In genomic region chr14:68521557-68521901, GRCh38 we compare ENCODE assay signal across 2 cellular contexts.
TF ChIP-seq lines count a peak whose summit lies in the region.

No MANE protein-coding gene starts in this region.

TF ChIP-seq in IMR-90, 13 proteins besides CTCF, POLR2A, EP300 and RAD21:
- TF ChIP-seq BHLHE40 (IDR thresholded peaks at IDR 0.05; ENCODE audit: low read depth, low read length): no peak
- TF ChIP-seq, protein P1, sequence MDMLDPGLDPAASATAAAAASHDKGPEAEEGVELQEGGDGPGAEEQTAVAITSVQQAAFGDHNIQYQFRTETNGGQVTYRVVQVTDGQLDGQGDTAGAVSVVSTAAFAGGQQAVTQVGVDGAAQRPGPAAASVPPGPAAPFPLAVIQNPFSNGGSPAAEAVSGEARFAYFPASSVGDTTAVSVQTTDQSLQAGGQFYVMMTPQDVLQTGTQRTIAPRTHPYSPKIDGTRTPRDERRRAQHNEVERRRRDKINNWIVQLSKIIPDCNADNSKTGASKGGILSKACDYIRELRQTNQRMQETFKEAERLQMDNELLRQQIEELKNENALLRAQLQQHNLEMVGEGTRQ (IDR thresholded peaks at IDR 0.05; ENCODE audit: low read depth, low read length): no peak
- TF ChIP-seq FOS (IDR thresholded peaks at IDR 0.05; ENCODE audit: low read depth, low read length): no peak
- no peak for TF ChIP-seq NFE2L2 (IDR thresholded peaks at IDR 0.05; ENCODE audit: low read depth, low read length)
- TF ChIP-seq MAZ (IDR thresholded peaks at IDR 0.05; ENCODE audit: borderline replicate concordance, low read depth, low read length): no peak
- TF ChIP-seq MAFK (IDR thresholded peaks at IDR 0.05; ENCODE audit: low read depth, low read length): no peak
- no peak for TF ChIP-seq MXI1 (IDR thresholded peaks at IDR 0.05; ENCODE audit: borderline replicate concordance, low read depth, low read length)
- no peak for TF ChIP-seq RCOR1 (IDR thresholded peaks at IDR 0.05; ENCODE audit: insufficient replicate concordance, low read length)
- TF ChIP-seq SMC3 (IDR thresholded peaks at IDR 0.05; ENCODE audit: low read depth, low read length): no peak
- TF ChIP-seq, protein P2, sequence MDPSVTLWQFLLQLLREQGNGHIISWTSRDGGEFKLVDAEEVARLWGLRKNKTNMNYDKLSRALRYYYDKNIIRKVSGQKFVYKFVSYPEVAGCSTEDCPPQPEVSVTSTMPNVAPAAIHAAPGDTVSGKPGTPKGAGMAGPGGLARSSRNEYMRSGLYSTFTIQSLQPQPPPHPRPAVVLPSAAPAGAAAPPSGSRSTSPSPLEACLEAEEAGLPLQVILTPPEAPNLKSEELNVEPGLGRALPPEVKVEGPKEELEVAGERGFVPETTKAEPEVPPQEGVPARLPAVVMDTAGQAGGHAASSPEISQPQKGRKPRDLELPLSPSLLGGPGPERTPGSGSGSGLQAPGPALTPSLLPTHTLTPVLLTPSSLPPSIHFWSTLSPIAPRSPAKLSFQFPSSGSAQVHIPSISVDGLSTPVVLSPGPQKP (IDR thresholded peaks at IDR 0.05; ENCODE audit: borderline replicate concordance, low read depth, low read length): no peak
- no peak for TF ChIP-seq RFX5 (IDR thresholded peaks at IDR 0.05; ENCODE audit: low read depth, low read length)
- no peak for TF ChIP-seq CHD1 (IDR thresholded peaks at IDR 0.05; ENCODE audit: low read depth, low read length)
- TF ChIP-seq CEBPB (IDR thresholded peaks at IDR 0.05; ENCODE audit: low read depth, low read length): no peak
TF ChIP-seq in IMR-90: peak in this region for 0.

TF ChIP-seq in H1, 55 proteins besides CTCF, POLR2A, EP300 and RAD21:
- no peak for TF ChIP-seq YY1 (IDR thresholded peaks at IDR 0.05; ENCODE audit: low read depth, low read length)
- TF ChIP-seq ATF3 (IDR thresholded peaks at IDR 0.05; ENCODE audit: insufficient read depth, low read depth, low read length): no peak
- TF ChIP-seq HDAC6 (IDR thresholded peaks at IDR 0.05; ENCODE audit: low read depth, low read length): no peak
- TF ChIP-seq SIRT6 (IDR thresholded peaks at IDR 0.05; ENCODE audit: low read length): no peak
- no peak for TF ChIP-seq TEAD4 (IDR thresholded peaks at IDR 0.05; ENCODE audit: low read depth, low read length)
- no peak for TF ChIP-seq RBBP5 (IDR thresholded peaks at IDR 0.05; ENCODE audit: borderline replicate concordance, low read depth, low read length)
- no peak for TF ChIP-seq E2F6 (IDR thresholded peaks at IDR 0.05)
- no peak for TF ChIP-seq NRF1 (IDR thresholded peaks at IDR 0.05; ENCODE audit: low read depth, low read length)
- TF ChIP-seq SRF (IDR thresholded peaks at IDR 0.05; ENCODE audit: low read depth, low read length): no peak
- TF ChIP-seq TCF12 (IDR thresholded peaks at IDR 0.05; ENCODE audit: low read depth, low read length): no peak
- no peak for TF ChIP-seq BACH1 (IDR thresholded peaks at IDR 0.05; ENCODE audit: low read length)
- no peak for TF ChIP-seq SP1 (IDR thresholded peaks at IDR 0.05; ENCODE audit: low read depth, low read length)
- TF ChIP-seq, protein P1 (IDR thresholded peaks at IDR 0.05; ENCODE audit: low read length): no peak
- TF ChIP-seq MAFK (IDR thresholded peaks at IDR 0.05; ENCODE audit: low read depth, low read length): no peak
- no peak for TF ChIP-seq ASH2L (IDR thresholded peaks at IDR 0.05; ENCODE audit: low read length)
- TF ChIP-seq RNF2 (IDR thresholded peaks at IDR 0.05; ENCODE audit: borderline replicate concordance, low read depth, low read length, missing control alignments, poor library complexity, severe bottlenecking): no peak
- TF ChIP-seq SP4 (IDR thresholded peaks at IDR 0.05; ENCODE audit: low read length): no peak
- TF ChIP-seq ZNF274 (IDR thresholded peaks at IDR 0.05; ENCODE audit: borderline replicate concordance, extremely low read depth, low read length): no peak
- no peak for TF ChIP-seq NANOG (IDR thresholded peaks at IDR 0.05; ENCODE audit: insufficient read depth, low read depth, low read length, poor library complexity, severe bottlenecking)
